9 cellular contexts compared by ENCODE assay signal in genomic region chr1:39081266-39082139, GRCh38. TPM values are rescaled to one million over a fixed set of nuclear protein-coding genes. Genes with fewer than 3 reads are reported as not detected.
DNase-seq lines count a peak whose midpoint lies in the region; ATAC-seq, FAIRE-seq and TF ChIP-seq lines count a peak whose summit lies in the region.
"Had no signal": no experiment of that assay in that cellular context is flagged by ENCODE, and none has a peak within 500 bp of the region (broad histone marks: within the 10 kb centered on the region; RNA-seq: fewer than 3 reads in every experiment).

No MANE protein-coding gene starts in this region.

- in situ Hi-C loops in GM12878 (cut with MboI), result no loop called here

- H3K9ac ChIP-seq in GM12878 (ENCODE audit: control insufficient read depth, insufficient read depth, low read length) (no peak overlapping the region), keratinocyte (ENCODE audit: control insufficient read depth, extremely low read depth, insufficient read depth, low read length) (no peak overlapping the region)

- no peaks in the 10 kb centered on the region for H3K9me1 ChIP-seq in keratinocyte (ENCODE audit: control insufficient read depth, extremely low read depth, insufficient read depth, low read length)

- H4K20me1 ChIP-seq in GM12878 (ENCODE audit: control insufficient read depth, insufficient read depth) (no peaks in the 10 kb centered on the region), keratinocyte (ENCODE audit: control insufficient read depth, extremely low read depth, insufficient read depth, low read length) (no peaks in the 10 kb centered on the region)

- POLR2A ChIA-PET in GM12878 (lab: Charles Lee), result interaction anchor here (0.6 kb wide), 1 partner anchor 338 kb away, joined by 4 read pairs; no protein-coding TSS in a partner anchor

- DNase-seq in DMS53 (lab: John Stamatoyannopoulos, UW) (peak; percentile 65), DMS53 treated with DMSO at 0.1 percent for 48 hours (lab: John Stamatoyannopoulos, UW; ENCODE audit: unreplicated experiment) (no peak), NCI-H69 (lab: John Stamatoyannopoulos, UW) (peak; percentile 37), GM12878 (ENCODE audit: low read depth, low spot score) (no peak), keratinocyte (ENCODE audit: low read depth, low spot score) (no peak), hippocampal formation (lab: John Stamatoyannopoulos, UW) (no peak)
- DNase-seq in activated T-helper 2 cell treated with anti-CD3 and anti-CD28 coated beads, Interferon-gamma antibody, Interleukin-2, Interleukin-4, amounts not matched to agents 10 μg/mL and 5 μg/mL and 100 μg/mL, durations not matched to agents 14 hours and 24 hours and 36 hours (ENCODE audit: low spot score), result no peak

- TF ChIP-seq RAD21 in GM12878 (IDR thresholded peaks at IDR 0.05; ENCODE audit: insufficient read depth, low read depth, low read length), result no peak

- H3K27ac ChIP-seq in GM12878 (ENCODE audit: control insufficient read depth, insufficient read depth) (no peak overlapping the region), keratinocyte (ENCODE audit: control insufficient read depth, insufficient read depth, low read length) (no peak overlapping the region)

- TF ChIP-seq CTCF in GM12878 (IDR thresholded peaks at IDR 0.05 in 2 of 3, conservative IDR thresholded peaks at IDR 0.05 in 1 of 3; ENCODE audit: control insufficient read depth in 2 of 3, extremely low read depth in 1 of 3, insufficient read depth in 1 of 3, low read depth in 3 of 3, low read length in 3 of 3), result no peak
- TF ChIP-seq CTCF in keratinocyte (optimal IDR thresholded peaks at IDR 0.05 in 1 of 3, IDR thresholded peaks at IDR 0.05 in 1 of 3, conservative IDR thresholded peaks at IDR 0.05 in 1 of 3; ENCODE audit: extremely low read depth in 1 of 3, insufficient read depth in 2 of 3, low read length in 3 of 3), result no peak

- H3K27me3 Mint-ChIP-seq in stimulated activated memory B cell treated with anti-CD40 and anti-IgM and Interleukin-4, amounts not matched to agents 10 μg/mL and 1 μg/mL and 100 μg/mL, for 72 hours, result peaks cover 26% of the 10 kb centered on the region
- H3K27me3 Mint-ChIP-seq in activated T-helper 2 cell treated with anti-CD3 and anti-CD28 coated beads, Interferon-gamma antibody, Interleukin-2, Interleukin-4, amounts not matched to agents 10 μg/mL and 5 μg/mL and 100 μg/mL, durations not matched to agents 14 hours and 24 hours and 36 hours (ENCODE audit: low read depth), result peaks cover 48% of the 10 kb centered on the region

- peaks cover 22% of the 10 kb centered on the region for H3K4me1 Mint-ChIP-seq in stimulated activated memory B cell treated with anti-CD40 and anti-IgM and Interleukin-4, amounts not matched to agents 10 μg/mL and 1 μg/mL and 100 μg/mL, for 72 hours
- peaks cover 5% of the 10 kb centered on the region for H3K4me1 Mint-ChIP-seq in activated T-helper 2 cell treated with anti-CD3 and anti-CD28 coated beads, Interferon-gamma antibody, Interleukin-2, Interleukin-4, amounts not matched to agents 10 μg/mL and 5 μg/mL and 100 μg/mL, durations not matched to agents 14 hours and 24 hours and 36 hours (ENCODE audit: low read depth)

- no peaks in the 10 kb centered on the region for H3K36me3 ChIP-seq in GM12878 (ENCODE audit: control insufficient read depth in 2 of 2, insufficient read depth in 2 of 2, low read length in 1 of 2)
- H3K36me3 ChIP-seq in keratinocyte (ENCODE audit: control insufficient read depth in 2 of 2, extremely low read depth in 1 of 2, insufficient read depth in 2 of 2, low read length in 2 of 2), result no peaks in the 10 kb centered on the region

- FAIRE-seq in GM12878 (lab: Jason Lieb, UNC) (no peak), keratinocyte (lab: Jason Lieb, UNC) (no peak)
- FAIRE-seq: A204.1 had no signal

- H3K27me3 ChIP-seq in GM12878 (replicated peaks in 1 of 2; ENCODE audit: control insufficient read depth in 2 of 2, insufficient read depth in 2 of 2, low read length in 1 of 2), result peaks cover 5 to 13% of the 10 kb centered on the region in 2 experiments; a peak in 3 of 4 replicates
- peaks cover 25% of the 10 kb centered on the region for H3K27me3 ChIP-seq in keratinocyte (ENCODE audit: control insufficient read depth, extremely low read depth, insufficient read depth, low read length)

- RAD21 ChIA-PET in GM12878 (lab: Charles Lee; ENCODE audit: unreplicated experiment), result no interaction called here

- no peak overlapping the region for H3K27ac Mint-ChIP-seq in stimulated activated memory B cell treated with anti-CD40 and anti-IgM and Interleukin-4, amounts not matched to agents 10 μg/mL and 1 μg/mL and 100 μg/mL, for 72 hours
- no peak overlapping the region for H3K27ac Mint-ChIP-seq in activated T-helper 2 cell treated with anti-CD3 and anti-CD28 coated beads, Interferon-gamma antibody, Interleukin-2, Interleukin-4, amounts not matched to agents 10 μg/mL and 5 μg/mL and 100 μg/mL, durations not matched to agents 14 hours and 24 hours and 36 hours

- CTCF ChIA-PET in GM12878 (lab: Yijun Ruan, JAX), result no interaction called here

- WGBS in GM12878 (ENCODE audit: insufficient coverage, insufficient replicate concordance, low lambda C conversion rate, missing lambda C conversion rate), result 2% methylated on average over 51 of the region's 117 CpGs

- SMC1A ChIA-PET in GM12878 (lab: Charles Lee; ENCODE audit: uncharacterized antibody, unreplicated experiment), result no interaction called here

- ATAC-seq in GM12878, result peak; percentile 62
- peak; percentile 46 for ATAC-seq in stimulated activated memory B cell treated with anti-CD40 and anti-IgM and Interleukin-4, amounts not matched to agents 10 μg/mL and 1 μg/mL and 100 μg/mL, for 72 hours

- TF ChIP-seq EP300 in GM12878 (IDR thresholded peaks at IDR 0.05; ENCODE audit: borderline replicate concordance in 1 of 2, control insufficient read depth in 1 of 2, low read depth in 2 of 2, low read length in 2 of 2), result no peak

- no peaks in the 10 kb centered on the region for H3K9me3 Mint-ChIP-seq in stimulated activated memory B cell treated with anti-CD40 and anti-IgM and Interleukin-4, amounts not matched to agents 10 μg/mL and 1 μg/mL and 100 μg/mL, for 72 hours
- H3K9me3 Mint-ChIP-seq in activated T-helper 2 cell treated with anti-CD3 and anti-CD28 coated beads, Interferon-gamma antibody, Interleukin-2, Interleukin-4, amounts not matched to agents 10 μg/mL and 5 μg/mL and 100 μg/mL, durations not matched to agents 14 hours and 24 hours and 36 hours, result no peaks in the 10 kb centered on the region

- H3K4me2 ChIP-seq in GM12878 (ENCODE audit: control insufficient read depth, insufficient read depth), result peak overlapping the region; percentile 59; the same call in 1 of the 2 replicates
- peak overlapping the region; percentile 47 for H3K4me2 ChIP-seq in keratinocyte (ENCODE audit: control insufficient read depth, extremely low read depth, insufficient read depth, low read depth, low read length)

- no peaks in the 10 kb centered on the region for H3K9me3 ChIP-seq in GM12878 (replicated peaks; ENCODE audit: control insufficient read depth, insufficient read depth, low read length)
- no peaks in the 10 kb centered on the region for H3K9me3 ChIP-seq in keratinocyte (ENCODE audit: control insufficient read depth, low read depth, low read length)

- intact Hi-C loops in GM12878 (cut with micrococcal nuclease; ENCODE audit: unreplicated experiment), result no loop called here
- intact Hi-C loops in activated T-helper 2 cell treated with anti-CD3 and anti-CD28 coated beads, Interferon-gamma antibody, Interleukin-2, Interleukin-4, amounts not matched to agents 10 μg/mL and 5 μg/mL and 100 μg/mL, durations not matched to agents 14 hours and 24 hours and 36 hours (cut with micrococcal nuclease), result no loop called here

- H3K79me2 ChIP-seq in GM12878 (ENCODE audit: control insufficient read depth, insufficient read depth, low read length), result no peaks in the 10 kb centered on the region
- no peaks in the 10 kb centered on the region for H3K79me2 ChIP-seq in keratinocyte (ENCODE audit: control insufficient read depth, insufficient read depth, low read length)

- no peaks in the 10 kb centered on the region for H3K36me3 Mint-ChIP-seq in stimulated activated memory B cell treated with anti-CD40 and anti-IgM and Interleukin-4, amounts not matched to agents 10 μg/mL and 1 μg/mL and 100 μg/mL, for 72 hours
- no peaks in the 10 kb centered on the region for H3K36me3 Mint-ChIP-seq in activated T-helper 2 cell treated with anti-CD3 and anti-CD28 coated beads, Interferon-gamma antibody, Interleukin-2, Interleukin-4, amounts not matched to agents 10 μg/mL and 5 μg/mL and 100 μg/mL, durations not matched to agents 14 hours and 24 hours and 36 hours (ENCODE audit: low read depth)

- no TSS peak for BruUV-seq in GM12878 (replicated peaks; lab: Mats Ljungman, UMichigan)

- dilution Hi-C loops in keratinocyte (cut with MboI; ENCODE audit: extremely low pct_ligation_motif_present, low sequenced_read_pairs), result no loop called here

- peak overlapping the region; percentile 33 for H2AFZ ChIP-seq in GM12878 (ENCODE audit: control insufficient read depth, low read depth, low read length)
- H2AFZ ChIP-seq in keratinocyte (ENCODE audit: control insufficient read depth, low read length), result no peak overlapping the region

- TF ChIP-seq POLR2A in GM12878 (IDR thresholded peaks at IDR 0.05; ENCODE audit: low read depth, low read length), result no peak

- H3K4me1 ChIP-seq in GM12878 (ENCODE audit: control insufficient read depth, insufficient read depth, low read length) (peaks cover under 1% of the 10 kb centered on the region; the same call in 1 of the 2 replicates), keratinocyte (ENCODE audit: control insufficient read depth, extremely low read depth, insufficient read depth, low read length) (peaks cover 2% of the 10 kb centered on the region)

- H3K4me3 ChIP-seq in GM12878, result no peak overlapping the region; the same call in 1 of the 2 replicates
- H3K4me3 ChIP-seq in keratinocyte (ENCODE audit: control insufficient read depth in 2 of 3, extremely low read depth in 1 of 3, insufficient read depth in 2 of 3, low read depth in 1 of 3, low read length in 3 of 3), result peak overlapping the region; percentile 17 to 32 (median 17)

- no peak overlapping the region for H3K4me3 Mint-ChIP-seq in stimulated activated memory B cell treated with anti-CD40 and anti-IgM and Interleukin-4, amounts not matched to agents 10 μg/mL and 1 μg/mL and 100 μg/mL, for 72 hours
- H3K4me3 Mint-ChIP-seq in activated T-helper 2 cell treated with anti-CD3 and anti-CD28 coated beads, Interferon-gamma antibody, Interleukin-2, Interleukin-4, amounts not matched to agents 10 μg/mL and 5 μg/mL and 100 μg/mL, durations not matched to agents 14 hours and 24 hours and 36 hours (ENCODE audit: low read depth), result no peak overlapping the region

RNA-seq across cellular contexts. Expression of gene NDUFS5, which starts 55.4 kb away (rescaled TPM):
- 71.8 and 94.8 TPM in 2 replicates for total RNA-seq in GM12878 (2013; cell fraction: nucleolus; rRNA removed)
- 489 and 509 TPM in 2 replicates for total RNA-seq in GM12878 (2014; rRNA removed)
- total RNA-seq in GM12878 (2014; rRNA removed; fragmentation: Illumina TruSeq; extraction: Trizol), result 562 and 579 TPM in 2 replicates
- 240 and 265 TPM in 2 replicates for total RNA-seq in GM12878 (2021)
- polyA plus RNA-seq in GM12878 (2011; ENCODE audit: low read depth), result 1,030 TPM
- polyA plus RNA-seq in GM12878 (2011; rRNA removed), result 792 and 854 TPM in 2 replicates
- 403 and 560 TPM in 2 replicates for polyA plus RNA-seq in GM12878 (2011; cell fraction: cytosol; rRNA removed)
- 255 and 303 TPM in 2 replicates for polyA plus RNA-seq in GM12878 (2011; cell fraction: nucleus; rRNA removed)
- polyA plus RNA-seq in GM12878 (2012), result 414 and 499 TPM in 2 replicates
- polyA plus RNA-seq in GM12878 (2014; fragmentation: Illumina TruSeq; extraction: Trizol), result 870 and 924 TPM in 2 replicates
- polyA plus RNA-seq in GM12878 (2014; fragmentation: Nextera tagmentation; extraction: Ambion mirVana), result 1,000 to 10,000 TPM; 1,576 to 1,578 TPM
- 560 and 672 TPM in 2 replicates for polyA plus RNA-seq in GM12878 (2014; rRNA removed)
- 1,000 to 10,000 TPM in 1 of 2 experiments, 100 to 1,000 TPM in 1; 982 to 1,132 TPM for polyA plus RNA-seq in GM12878 (2016; fragmentation: Nextera tagmentation; extraction: Ambion mirVana)
- 196 and 265 TPM in 2 replicates for polyA minus RNA-seq in GM12878 (2011; rRNA and poly(A)+ RNA removed)
- 56.5 and 92.9 TPM in 2 replicates for polyA minus RNA-seq in GM12878 (2011; cell fraction: cytosol; rRNA and poly(A)+ RNA removed)
- polyA minus RNA-seq in GM12878 (2011; cell fraction: nucleus; rRNA and poly(A)+ RNA removed), result 37.0 and 59.0 TPM in 2 replicates
- polyA plus RNA-seq in keratinocyte, result 709 to 977 TPM (median 742 TPM) in 3 replicates
- 830 TPM for polyA plus RNA-seq in keratinocyte (2011; ENCODE audit: low read depth)
- polyA plus RNA-seq in keratinocyte (2011; cell fraction: cytosol; rRNA removed), result 1,065 and 1,103 TPM in 2 replicates
- 301 and 470 TPM in 2 replicates for polyA plus RNA-seq in keratinocyte (2011; cell fraction: nucleus; rRNA removed)
- 637 and 1,022 TPM in 2 replicates for polyA plus RNA-seq in keratinocyte (2012; ENCODE audit: low replicate concordance)
- polyA minus RNA-seq in keratinocyte, result 88.3 to 259 TPM (median 127 TPM) in 3 replicates
- polyA minus RNA-seq in keratinocyte (2011; cell fraction: cytosol; rRNA and poly(A)+ RNA removed), result 186 TPM
- 44.9 and 68.0 TPM in 2 replicates for polyA minus RNA-seq in keratinocyte (2011; cell fraction: nucleus; rRNA and poly(A)+ RNA removed)
- total RNA-seq in activated T-helper 2 cell treated with anti-CD3 and anti-CD28 coated beads, Interferon-gamma antibody, Interleukin-2, Interleukin-4, amounts not matched to agents 10 μg/mL and 5 μg/mL and 100 μg/mL, durations not matched to agents 14 hours and 24 hours and 36 hours, result 173 and 188 TPM in 2 replicates

Comparison
In these comparisons a context has a peak if more than half of its experiments do, and no peak if none do; other contexts are left out.
1. DNase-seq: peak in DMS53 (single experiment) and NCI-H69 (single experiment); none in DMS53 treated with DMSO at 0.1 percent for 48 hours (single experiment), GM12878 (single experiment), keratinocyte (single experiment), hippocampal formation (0 of 2) and activated T-helper 2 cell treated with anti-CD3 and anti-CD28 coated beads, Interferon-gamma antibody, Interleukin-2, Interleukin-4, amounts not matched to agents 10 μg/mL and 5 μg/mL and 100 μg/mL, durations not matched to agents 14 hours and 24 hours and 36 hours (single experiment).